In the genomic region with DNA sequence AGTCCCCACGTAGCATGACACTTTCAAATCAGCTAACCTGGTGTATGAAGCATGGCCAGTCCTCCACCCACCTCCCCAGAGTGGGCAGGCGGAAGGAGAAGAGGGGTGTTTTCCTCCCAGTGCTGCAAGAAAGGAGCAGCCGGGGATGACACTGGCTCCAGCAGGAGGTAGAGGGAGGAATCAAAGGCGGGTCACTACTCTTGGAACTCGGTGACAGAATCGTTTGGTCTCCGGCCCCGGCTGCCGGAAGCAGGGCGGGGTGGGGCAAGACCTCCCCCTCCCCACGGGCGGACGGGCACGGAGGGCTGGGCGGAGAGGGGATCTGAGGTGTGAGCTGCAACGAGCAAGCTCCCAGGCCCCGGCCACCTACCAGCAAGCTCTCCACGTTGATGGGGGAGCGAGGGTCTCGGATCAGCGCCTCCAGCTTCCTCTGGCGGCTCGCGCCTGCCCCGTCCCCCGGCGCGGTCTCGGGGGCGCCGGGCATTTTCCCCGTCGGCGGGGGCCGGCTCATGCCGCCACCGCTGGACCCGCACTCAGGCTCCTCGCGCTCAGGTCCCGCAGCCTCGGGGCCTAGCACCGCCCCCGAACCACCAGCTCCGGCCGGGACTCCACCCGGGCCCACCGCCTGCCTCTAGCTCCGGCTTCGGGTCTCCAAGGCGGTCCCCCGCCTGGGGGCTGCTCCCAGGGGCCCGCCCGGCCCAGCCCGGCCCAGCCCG, we compare ENCODE assay signal across 8 cellular contexts. TPM values are rescaled to one million over a fixed set of nuclear protein-coding genes. Genes with fewer than 3 reads are reported as not detected.
DNase-seq lines count a peak whose midpoint lies in the region; ATAC-seq and TF ChIP-seq lines count a peak whose summit lies in the region.

No MANE protein-coding gene starts in this region.

- H3K9me3 Mint-ChIP-seq in naive thymus-derived CD8-positive, alpha-beta T cell = no peaks in the 10 kb centered on the region

- H3K4me3 Mint-ChIP-seq in naive thymus-derived CD8-positive, alpha-beta T cell = peak overlapping the region; percentile 93 to 100 (median 98)

- WGBS in tibial nerve, 2 donors = 0 to 1% methylated on average over 15 to 39 of the region's 56 CpGs

- H3K27ac ChIP-seq in tibial nerve = peak overlapping the region; percentile 96 to 99 (median 98)

- peak overlapping the region; percentile 82 to 97 (median 94) for H3K27ac Mint-ChIP-seq in naive thymus-derived CD8-positive, alpha-beta T cell

- TF ChIP-seq EP300 in tibial nerve (IDR thresholded peaks at IDR 0.05) = peak in 1 of 2 donors; percentile 7

- TF ChIP-seq POLR2A in tibial nerve (IDR thresholded peaks at IDR 0.05) = no peak

- no peaks in the 10 kb centered on the region for H3K9me3 ChIP-seq in tibial nerve

- peak; percentile 47 for ATAC-seq in GM18511 (IDR thresholded peaks at IDR 0.05; ENCODE audit: unreplicated experiment)
- ATAC-seq in HG02943 (IDR thresholded peaks at IDR 0.05; ENCODE audit: low read depth, unreplicated experiment) = peak; percentile 42
- peak; percentile 21 for ATAC-seq in esophagus mucosa
- ATAC-seq in naive thymus-derived CD8-positive, alpha-beta T cell = peak; percentile 43 to 48

- H3K4me1 ChIP-seq in tibial nerve = peaks cover 0 to 39% (median 19%) of the 10 kb centered on the region in 4 donors

- DNase-seq in AG04449 (ENCODE audit: low read depth, low spot score) (no peak), NCI-H526 treated with DMSO at 0.1 percent for 48 hours (lab: John Stamatoyannopoulos, UW) (peak; percentile 34), activated T-cell treated with anti-CD3 and anti-CD28 coated beads for 4 hours (peak; percentile 6), tibial nerve (ENCODE audit: low spot score in 2 of 2) (peak in 1 of 2 donors; percentile 42)
- DNase-seq in naive thymus-derived CD8-positive, alpha-beta T cell = peak in 9 of 10 donors; percentile 1 to 66 (median 21)

- peak overlapping the region; percentile 82 for H3K4me3 ChIP-seq in AG04449 (ENCODE audit: low read depth, low read length)
- H3K4me3 ChIP-seq in tibial nerve = peak overlapping the region; percentile 81 to 99 (median 90)

- H3K27me3 Mint-ChIP-seq in naive thymus-derived CD8-positive, alpha-beta T cell = no peaks in the 10 kb centered on the region

- H3K27me3 ChIP-seq in tibial nerve = no peaks in the 10 kb centered on the region

- POLR2A ChIA-PET in AG04449 (lab: Yijun Ruan, JAX) = interaction anchor here (0.9 to 3.3 kb wide), 6 partner anchors 11 to 188 kb away, joined by 3 to 28 read pairs (median 5); a partner anchor contains a TSS
- POLR2A ChIA-PET in naive thymus-derived CD8-positive, alpha-beta T cell (lab: Charles Lee) = interaction anchor here (0.6 to 2.1 kb wide), 5 partner anchors 31 to 211 kb away, joined by 3 to 13 read pairs (median 5); a partner anchor contains a TSS

- H3K36me3 Mint-ChIP-seq in naive thymus-derived CD8-positive, alpha-beta T cell = no peaks in the 10 kb centered on the region

- TF ChIP-seq CTCF in AG04449 (IDR thresholded peaks at IDR 0.05; ENCODE audit: insufficient read depth, low read length, missing control alignments) = no peak
- no peak for TF ChIP-seq CTCF in tibial nerve (IDR thresholded peaks at IDR 0.05)

- H3K4me1 Mint-ChIP-seq in naive thymus-derived CD8-positive, alpha-beta T cell = peaks cover 15 to 46% (median 34%) of the 10 kb centered on the region in 4 donors

- CTCF ChIA-PET in AG04449 (lab: Yijun Ruan, JAX) = interaction anchor here (0.9 to 1.6 kb wide), 3 partner anchors 12 to 63 kb away, joined by 3 to 4 read pairs (median 3); no protein-coding TSS in a partner anchor

- no peaks in the 10 kb centered on the region for H3K36me3 ChIP-seq in tibial nerve

RNA-seq across cellular contexts. Expression of a gene that starts 0.7 kb away (rescaled TPM):
- total RNA-seq in esophagus mucosa (14.4 TPM), tibial nerve (10 to 100 TPM; 56.4 to 81.6 (median 60.7) TPM)
- total RNA-seq in naive thymus-derived CD8-positive, alpha-beta T cell = 10 to 100 TPM; 19.3 to 23.9 TPM
- polyA plus RNA-seq in naive thymus-derived CD8-positive, alpha-beta T cell = 1 to 10 TPM; 6.1 to 7.6 (median 7.1) TPM
